In genomic region chr3:127768346-127769008, GRCh38 we compare ENCODE assay signal across 10 cellular contexts. TPM values are rescaled to one million over a fixed set of nuclear protein-coding genes. Genes with fewer than 3 reads are reported as not detected.
DNase-seq lines count a peak whose midpoint lies in the region; ATAC-seq lines count a peak whose summit lies in the region.
"Had no signal": no experiment of that assay in that cellular context is flagged by ENCODE, and none has a peak within 500 bp of the region (broad histone marks: within the 10 kb centered on the region; RNA-seq: fewer than 3 reads in every experiment).

No MANE protein-coding gene starts in this region.

- intact Hi-C loops in left cardiac atrium (cut with DNase I), result loop anchor here in 1 of 2 donors (10.0 kb wide), 1 partner anchor 46 kb away; no protein-coding TSS in a partner anchor

- DNase-seq in HK-2 (ENCODE audit: unreplicated experiment) (peak; percentile 82), T1000 (lab: John Stamatoyannopoulos, UW) (peak; percentile 60), left cardiac atrium (no peak), HAP-1 (ENCODE audit: low spot score in 2 of 2) (no peak)
- no peak for DNase-seq in activated CD8-positive, alpha-beta memory T cell treated with anti-CD3 and anti-CD28 coated beads, Interleukin-2, amount 50 U/mL, for 4 hours

- peaks cover 3% of the 10 kb centered on the region for H3K9me3 Mint-ChIP-seq in activated T-helper 17 cell treated with anti-CD3 and anti-CD28 coated beads, Interleukin-2, amount 50 U/mL, for 72 hours

- H3K4me1 ChIP-seq in HAP-1, result no peaks in the 10 kb centered on the region

- in situ Hi-C loops in HAP-1 (cut with MboI; ENCODE audit: low sequenced_read_pairs), result no loop called here

- no peaks in the 10 kb centered on the region for H3K27me3 ChIP-seq in HAP-1 (ENCODE audit: low read depth)

- no peak overlapping the region for H3K4me3 ChIP-seq in HAP-1

- no peaks in the 10 kb centered on the region for H3K9me3 ChIP-seq in HAP-1

- H3K36me3 ChIP-seq in HAP-1 (replicated peaks), result no peaks in the 10 kb centered on the region

- peaks cover 10% of the 10 kb centered on the region for H3K27me3 Mint-ChIP-seq in activated T-helper 17 cell treated with anti-CD3 and anti-CD28 coated beads, Interleukin-2, amount 50 U/mL, for 72 hours

- no peak overlapping the region for H3K27ac Mint-ChIP-seq in activated T-helper 17 cell treated with anti-CD3 and anti-CD28 coated beads, Interleukin-2, amount 50 U/mL, for 72 hours
- H3K27ac Mint-ChIP-seq: activated naive CD8-positive, alpha-beta T cell; memory B cell had no signal

- no peaks in the 10 kb centered on the region for H3K4me1 Mint-ChIP-seq in activated T-helper 17 cell treated with anti-CD3 and anti-CD28 coated beads, Interleukin-2, amount 50 U/mL, for 72 hours

- no peaks in the 10 kb centered on the region for H3K36me3 Mint-ChIP-seq in activated T-helper 17 cell treated with anti-CD3 and anti-CD28 coated beads, Interleukin-2, amount 50 U/mL, for 72 hours (ENCODE audit: low read depth)

- no peak overlapping the region for H3K4me3 Mint-ChIP-seq in activated T-helper 17 cell treated with anti-CD3 and anti-CD28 coated beads, Interleukin-2, amount 50 U/mL, for 72 hours
- H3K4me3 Mint-ChIP-seq: activated naive CD8-positive, alpha-beta T cell; memory B cell had no signal

- peak; percentile 17 to 90 for ATAC-seq in left cardiac atrium
- ATAC-seq in HG02884 (IDR thresholded peaks at IDR 0.05; ENCODE audit: unreplicated experiment), result no peak
- ATAC-seq in activated T-helper 17 cell treated with anti-CD3 and anti-CD28 coated beads, Interleukin-2, amount 50 U/mL, for 72 hours (replicated peaks), result no peak

- peak overlapping the region; percentile 31 for H3K27ac ChIP-seq in temporal lobe (ENCODE audit: low read depth, low read length)

RNA-seq across cellular contexts. Expression of gene MGLL, which starts 53.8 kb away (rescaled TPM):
- 100 to 1,000 TPM in 1 of 2 donors, 10 to 100 TPM in 1; 95.4 to 122 TPM for total RNA-seq in left cardiac atrium
- 35.7 TPM for total RNA-seq in temporal lobe
- total RNA-seq in activated T-helper 17 cell treated with anti-CD3 and anti-CD28 coated beads, Interleukin-2, amount 50 U/mL, for 72 hours, result 1 to 10 TPM; 1.2 to 1.4 TPM

Comparison
In these comparisons a context has a peak if more than half of its experiments do, and no peak if none do; other contexts are left out.
1. DNase-seq: peak in HK-2 (single experiment) and T1000 (single experiment); none in left cardiac atrium (single experiment), HAP-1 (0 of 2) and activated CD8-positive, alpha-beta memory T cell treated with anti-CD3 and anti-CD28 coated beads, Interleukin-2, amount 50 U/mL, for 4 hours (single experiment).
2. ATAC-seq: peak in left cardiac atrium (2 of 2); none in HG02884 (single experiment) and activated T-helper 17 cell treated with anti-CD3 and anti-CD28 coated beads, Interleukin-2, amount 50 U/mL, for 72 hours (single experiment).
3. RNA of gene MGLL, which starts 53.8 kb away (total RNA-seq): 95.4 to 122 TPM in left cardiac atrium and 35.7 TPM in temporal lobe (single experiment); 1.2 to 1.4 TPM in activated T-helper 17 cell treated with anti-CD3 and anti-CD28 coated beads, Interleukin-2, amount 50 U/mL, for 72 hours; every median in the first group is over 10 times any median in the second.